17 cellular contexts compared by ENCODE assay signal in the genomic region with DNA sequence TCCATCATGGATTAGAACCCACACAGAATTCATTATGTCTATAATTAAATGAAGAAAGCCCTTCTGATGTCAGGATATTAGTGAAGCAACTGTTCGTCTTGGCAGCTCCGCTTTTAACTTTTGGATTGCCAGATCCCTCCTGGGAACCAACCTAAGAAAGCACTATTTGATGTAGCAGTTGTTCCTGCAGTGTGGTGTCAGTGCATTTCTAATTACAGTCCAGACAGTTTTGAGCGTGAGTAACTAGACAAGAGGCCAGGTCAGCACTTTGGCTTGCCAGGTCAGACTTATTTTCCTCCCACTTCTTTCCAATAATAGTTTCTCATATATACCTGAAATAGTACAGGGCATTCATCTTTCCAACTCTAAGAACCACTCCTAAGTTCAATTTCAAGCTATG. TPM values are rescaled to one million over a fixed set of nuclear protein-coding genes. Genes with fewer than 3 reads are reported as not detected.
A peak's percentile ranks its signal among the peaks of the same experiment; 100 is the strongest.
DNase-seq lines count a peak whose midpoint lies in the region; ATAC-seq and TF ChIP-seq lines count a peak whose summit lies in the region.
"Had no signal": no experiment of that assay in that cellular context is flagged by ENCODE, and none has a peak within 500 bp of the region (broad histone marks: within the 10 kb centered on the region; RNA-seq: fewer than 3 reads in every experiment).

No MANE protein-coding gene starts in this region.

- H3K27me3 Mint-ChIP-seq in H9 (ENCODE audit: low read depth) = no peaks in the 10 kb centered on the region
- no peaks in the 10 kb centered on the region for H3K27me3 Mint-ChIP-seq in brain
- H3K27me3 Mint-ChIP-seq: CD8-positive, alpha-beta memory T cell had no signal

- H3T11ph ChIP-seq in H9 (ENCODE audit: low read length) = no peak overlapping the region

- H3K4me1 Mint-ChIP-seq in H9 = peaks cover 32% of the 10 kb centered on the region in 2 experiments
- peaks cover 71% of the 10 kb centered on the region for H3K4me1 Mint-ChIP-seq in brain
- H3K4me1 Mint-ChIP-seq: CD8-positive, alpha-beta memory T cell had no signal

- no peak overlapping the region for H2BK15ac ChIP-seq in H9 (ENCODE audit: low read depth, low read length)

- no peak overlapping the region for H2BK12ac ChIP-seq in H9 (ENCODE audit: insufficient read length, low read depth, low read length)

- WGBS in H9 (ENCODE audit: extremely low coverage, insufficient read length, low lambda C conversion rate) = no CpG with 5 or more reads among the region's 3 CpGs

- no peak overlapping the region for H3K56ac ChIP-seq in H9 (ENCODE audit: insufficient read length, low read depth, low read length)

- H4K8ac ChIP-seq in H9 (replicated peaks; ENCODE audit: insufficient read length, low read depth, low read length) = no peak overlapping the region

- no peak overlapping the region for H3K4me3 Mint-ChIP-seq in H9
- peak overlapping the region in 1 of 5 experiments; percentile 61 for H3K4me3 Mint-ChIP-seq in brain
- H3K4me3 Mint-ChIP-seq: CD8-positive, alpha-beta memory T cell; HFFc6 had no signal

- ATAC-seq in GM18511 (IDR thresholded peaks at IDR 0.05; ENCODE audit: unreplicated experiment) = no peak
- ATAC-seq: GM12878, HepG2 had no signal

- H3K23me2 ChIP-seq in H9 (ENCODE audit: insufficient read length, low read depth, low read length, poor library complexity, severe bottlenecking) = no peaks in the 10 kb centered on the region

- no peaks in the 10 kb centered on the region for H3K27me3 ChIP-seq in H9 (ENCODE audit: insufficient read depth, low read length)
- H3K27me3 ChIP-seq: BLaER1 had no signal

- H4K20me1 ChIP-seq in H9 (ENCODE audit: control insufficient read depth, insufficient read depth, insufficient read length) = no peaks in the 10 kb centered on the region
- H4K20me1 ChIP-seq: BLaER1 had no signal

- peak; percentile 54 for DNase-seq in DMS 273 (lab: John Stamatoyannopoulos, UW; ENCODE audit: unreplicated experiment)
- no peak for DNase-seq in H9
- DNase-seq in myocyte (ENCODE audit: low read depth) = peak; percentile 15
- no peak for DNase-seq in activated naive CD4-positive, alpha-beta T cell (lab: John Stamatoyannopoulos, UW)
- no peak for DNase-seq in MV-4-11 (lab: John Stamatoyannopoulos, UW)
- DNase-seq: 8988T; AML-193; Caco-2; CD8-positive, alpha-beta memory T cell; GOT3; HCEC 1CT; HFFc6 had no signal

- H2BK20ac ChIP-seq in H9 (ENCODE audit: low read depth, low read length, poor library complexity, severe bottlenecking) = no peak overlapping the region

- H3K9me3 ChIP-seq in H9 (ENCODE audit: control insufficient read depth, low read depth, low read length) = no peaks in the 10 kb centered on the region
- H3K9me3 ChIP-seq: BLaER1 had no signal

- no peak overlapping the region for H3K4ac ChIP-seq in H9 (ENCODE audit: low read depth, low read length)

- no peak overlapping the region for H3K4me2 ChIP-seq in H9 (ENCODE audit: insufficient read depth, insufficient read length, low read length)
- H3K4me2 ChIP-seq: BLaER1 had no signal

- no peak overlapping the region for H4K5ac ChIP-seq in H9 (ENCODE audit: insufficient read length, low read depth, low read length)

- H3K79me2 ChIP-seq in H9 (ENCODE audit: insufficient read depth, low read length) = no peaks in the 10 kb centered on the region; the same call in 1 of the 2 replicates

- peak overlapping the region in 2 of 3 experiments; percentile 10 to 86; a peak in 2 of 7 replicates for H3K27ac Mint-ChIP-seq in H9
- H3K27ac Mint-ChIP-seq in brain = peak overlapping the region in 3 of 5 experiments; percentile 49 to 81 (median 65)
- H3K27ac Mint-ChIP-seq: CD8-positive, alpha-beta memory T cell; HFFc6 had no signal

- TF ChIP-seq CTCF in H9 (conservative IDR thresholded peaks at IDR 0.05) (no peak), brain (conservative IDR thresholded peaks at IDR 0.05) (no peak)

- no peak overlapping the region for H2AFZ ChIP-seq in H9 (ENCODE audit: low read length)

- H3K79me1 ChIP-seq in H9 (ENCODE audit: insufficient read depth, low read depth, low read length, poor library complexity, severe bottlenecking) = no peaks in the 10 kb centered on the region

- no peak overlapping the region for H4K91ac ChIP-seq in H9 (ENCODE audit: insufficient read length, low read depth, low read length)

- no peak overlapping the region for H3K9ac ChIP-seq in H9 (ENCODE audit: extremely low read depth, insufficient read length, low read length)
- H3K9ac ChIP-seq: BLaER1 had no signal

- H3K18ac ChIP-seq in H9 (ENCODE audit: insufficient read length, low read depth, low read length) = no peak overlapping the region

- no peak overlapping the region for H2AK5ac ChIP-seq in H9 (ENCODE audit: insufficient read length, low read length)

- no peak overlapping the region for H3K14ac ChIP-seq in H9 (ENCODE audit: insufficient read depth, low read length)

- no peak overlapping the region for H3K23ac ChIP-seq in H9 (ENCODE audit: insufficient read length, low read depth, low read length)

- H3K27ac ChIP-seq in H9 (ENCODE audit: insufficient read length, low read depth, low read length) = no peak overlapping the region
- H3K27ac ChIP-seq: BLaER1 had no signal

- no peak overlapping the region for H2BK5ac ChIP-seq in H9 (ENCODE audit: insufficient read length, low read length)

- H3K4me1 ChIP-seq in H9 (ENCODE audit: insufficient read depth, low read length) = no peaks in the 10 kb centered on the region; the same call in 1 of the 2 replicates
- H3K4me1 ChIP-seq: BLaER1, Caco-2 had no signal

- no peak overlapping the region for H2BK120ac ChIP-seq in H9 (ENCODE audit: low read depth, low read length, poor library complexity, severe bottlenecking)

- H3K9me3 Mint-ChIP-seq in H9 (peaks cover 13 to 15% of the 10 kb centered on the region in 2 experiments), brain (peaks cover 2 to 16% (median 9%) of the 10 kb centered on the region in 5 experiments)

- peaks cover 10 to 16% (median 10%) of the 10 kb centered on the region in 3 experiments for H3K36me3 Mint-ChIP-seq in H9 (ENCODE audit: insufficient read depth in 1 of 3, low read depth in 3 of 3)
- H3K36me3 Mint-ChIP-seq in brain = peaks cover 24% of the 10 kb centered on the region
- H3K36me3 Mint-ChIP-seq: CD8-positive, alpha-beta memory T cell had no signal

RNA-seq across cellular contexts. Expression of a gene that starts 13.8 kb away (rescaled TPM):
- total RNA-seq in H9 (2021) = 19.2 and 21.9 TPM in 2 replicates
- 19.4 TPM for polyA plus RNA-seq in brain (ENCODE audit: insufficient read depth, low read depth, low replicate concordance)
- 0.16 and 1.2 TPM in 2 replicates for total RNA-seq in myocyte
- not detected for polyA plus RNA-seq in myocyte (2012)
- total RNA-seq: Caco-2; CD8-positive, alpha-beta memory T cell; HepG2; HFFc6 had no signal
- polyA plus RNA-seq: CD8-positive, alpha-beta memory T cell; HepG2 had no signal

Comparison
In these comparisons a context has a peak if more than half of its experiments do, and no peak if none do; other contexts are left out.
1. DNase-seq: peak in DMS 273 (single experiment) and myocyte (single experiment); none in H9 (single experiment), activated naive CD4-positive, alpha-beta T cell (0 of 4) and MV-4-11 (single experiment).